In the genomic region with DNA sequence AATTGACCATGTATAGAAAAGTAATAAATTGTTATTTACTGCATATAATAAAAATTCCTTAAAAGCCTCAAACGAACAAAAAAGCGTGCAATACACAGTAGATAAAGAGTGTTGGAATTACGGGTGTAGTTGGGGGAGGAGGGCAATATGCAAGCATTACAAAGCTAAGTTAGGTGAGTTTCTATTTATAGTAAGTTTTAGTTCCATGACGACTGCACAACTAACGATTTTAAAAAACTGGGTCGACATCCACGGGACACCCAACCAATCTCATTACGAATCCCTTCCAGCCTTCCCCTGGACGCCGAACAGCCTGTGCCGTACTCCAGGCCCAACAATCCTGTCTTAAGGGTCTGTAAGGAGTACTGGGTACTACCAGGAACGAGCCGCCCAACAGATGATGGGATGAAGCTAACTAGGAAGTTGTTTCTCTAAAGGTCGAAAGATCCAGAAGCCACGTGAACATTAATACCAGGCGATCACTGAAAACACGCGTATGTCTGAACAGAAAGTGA, we compare ENCODE assay signal across 8 cellular contexts. TPM values are rescaled to one million over a fixed set of nuclear protein-coding genes. Genes with fewer than 3 reads are reported as not detected.
DNase-seq lines count a peak whose midpoint lies in the region; ATAC-seq and TF ChIP-seq lines count a peak whose summit lies in the region.

No MANE protein-coding gene starts in this region.

- H3K4me2 ChIP-seq in OCI-LY7 (ENCODE audit: low read length) (peak overlapping the region; percentile 100), neural progenitor cell (peak overlapping the region; percentile 85)

- H2AFZ ChIP-seq in OCI-LY7 (ENCODE audit: low read length) = peak overlapping the region; percentile 99; the same call in 1 of the 2 replicates
- H2AFZ ChIP-seq in neural progenitor cell (replicated peaks) = peak overlapping the region; percentile 97

- peaks cover 6% of the 10 kb centered on the region for H3K4me1 Mint-ChIP-seq in neural progenitor cell

- H3K9me2 ChIP-seq in OCI-LY7 (ENCODE audit: insufficient read depth, low read length) = no peaks in the 10 kb centered on the region

- ATAC-seq in GM18505 (IDR thresholded peaks at IDR 0.05; ENCODE audit: unreplicated experiment) = peak; percentile 2
- no peak for ATAC-seq in GM21367 (IDR thresholded peaks at IDR 0.05; ENCODE audit: unreplicated experiment)

- POLR2A ChIA-PET in AG04449 (lab: Yijun Ruan, JAX) (no interaction called here), OCI-LY7 (lab: Charles Lee) (interaction anchor here (0.6 to 2.4 kb wide), 5 partner anchors 9 to 1135 kb away, joined by 3 to 8 read pairs (median 3); a partner anchor contains a TSS)

- H3K9me3 Mint-ChIP-seq in neural progenitor cell = no peaks in the 10 kb centered on the region

- H3K27ac ChIP-seq in OCI-LY7 (ENCODE audit: low read depth, low read length, poor library complexity, severe bottlenecking) (peak overlapping the region; percentile 77), neural progenitor cell (no peak overlapping the region)

- H3K36me3 ChIP-seq in OCI-LY7 (ENCODE audit: insufficient read depth, low read length) = peaks cover 46% of the 10 kb centered on the region
- H3K36me3 ChIP-seq in endocrine pancreas (ENCODE audit: control insufficient read depth, insufficient read depth, low read length) = no peaks in the 10 kb centered on the region
- peaks cover 4% of the 10 kb centered on the region for H3K36me3 ChIP-seq in neural progenitor cell

- no peak for DNase-seq in AG04449 (ENCODE audit: low read depth, low spot score)
- DNase-seq in OCI-LY7 (ENCODE audit: low spot score) = no peak
- peak; percentile 8 for DNase-seq in neural progenitor cell (ENCODE audit: low spot score)
- no peak for DNase-seq in NCI-H1417 treated with DMSO at 0.1 percent for 48 hours (lab: John Stamatoyannopoulos, UW)
- no peak for DNase-seq in GM13976 (ENCODE audit: low spot score)

- peak overlapping the region; percentile 77 for H3K4me3 ChIP-seq in AG04449 (ENCODE audit: low read depth, low read length)
- H3K4me3 ChIP-seq in OCI-LY7 (ENCODE audit: low read depth, low read length, poor library complexity, severe bottlenecking) = peak overlapping the region; percentile 93
- peak overlapping the region; percentile 24 for H3K4me3 ChIP-seq in endocrine pancreas (ENCODE audit: control insufficient read depth, insufficient read depth, low read length)
- H3K4me3 ChIP-seq in neural progenitor cell = peak overlapping the region; percentile 80

- CTCF ChIA-PET in AG04449 (lab: Yijun Ruan, JAX) (interaction anchor here (1.2 to 4.9 kb wide), 3 partner anchors 15 to 715 kb away, joined by 3 to 21 read pairs (median 19); no protein-coding TSS in a partner anchor), OCI-LY7 (lab: Charles Lee; ENCODE audit: unreplicated experiment) (no interaction called here)

- in situ Hi-C loops in GM13976 (cut with MboI; ENCODE audit: low sequenced_read_pairs, unreplicated experiment) = loop anchor here (25.0 kb wide), 1 partner anchor 567 kb away; no protein-coding TSS in a partner anchor

- H3K27ac Mint-ChIP-seq in neural progenitor cell = peak overlapping the region; percentile 93

- peaks cover 2% of the 10 kb centered on the region for H3K36me3 Mint-ChIP-seq in neural progenitor cell

- TF ChIP-seq CTCF in AG04449 (IDR thresholded peaks at IDR 0.05; ENCODE audit: insufficient read depth, low read length, missing control alignments) (no peak), OCI-LY7 (conservative IDR thresholded peaks at IDR 0.05; ENCODE audit: low read length) (no peak), neural progenitor cell (IDR thresholded peaks at IDR 0.05) (no peak), GM13976 (IDR thresholded peaks at IDR 0.05; ENCODE audit: borderline replicate concordance, control extremely low read depth, extremely low read depth, insufficient read depth, missing control alignments) (no peak)

- H4K20me1 ChIP-seq in OCI-LY7 (ENCODE audit: insufficient read depth, low read length) (no peaks in the 10 kb centered on the region), neural progenitor cell (ENCODE audit: low read depth) (no peaks in the 10 kb centered on the region)

- no peaks in the 10 kb centered on the region for H3F3A ChIP-seq in neural progenitor cell (ENCODE audit: low read depth)

- H3K27me3 Mint-ChIP-seq in neural progenitor cell (ENCODE audit: insufficient read depth, low read depth) = no peaks in the 10 kb centered on the region

- no TSS peak for BruUV-seq in OCI-LY7 (replicated peaks; lab: Mats Ljungman, UMichigan)

- peaks cover 57% of the 10 kb centered on the region for H3K79me2 ChIP-seq in OCI-LY7 (ENCODE audit: insufficient read depth, low read depth, low read length)
- peaks cover 44% of the 10 kb centered on the region for H3K79me2 ChIP-seq in neural progenitor cell (ENCODE audit: low read depth)

- H3K4me3 Mint-ChIP-seq in neural progenitor cell = peak overlapping the region; percentile 99

- H3K27me3 ChIP-seq in endocrine pancreas (ENCODE audit: control insufficient read depth, insufficient read depth, low read length) = no peaks in the 10 kb centered on the region
- H3K27me3 ChIP-seq in neural progenitor cell = no peaks in the 10 kb centered on the region

- no peaks in the 10 kb centered on the region for H3K9me3 ChIP-seq in OCI-LY7 (ENCODE audit: low read length)
- no peaks in the 10 kb centered on the region for H3K9me3 ChIP-seq in endocrine pancreas (ENCODE audit: control insufficient read depth, low read length)
- no peaks in the 10 kb centered on the region for H3K9me3 ChIP-seq in neural progenitor cell (ENCODE audit: low read depth)

- intact Hi-C loops in OCI-LY7 (cut with micrococcal nuclease; ENCODE audit: unreplicated experiment) = loop anchor here (5.0 kb wide), 4 partner anchors 247 to 872 kb away; a partner anchor contains a TSS

- H3K4me1 ChIP-seq in OCI-LY7 (ENCODE audit: insufficient read depth, low read length, poor library complexity, severe bottlenecking) (peaks cover 27% of the 10 kb centered on the region), endocrine pancreas (ENCODE audit: control insufficient read depth, insufficient read depth, low read length) (no peaks in the 10 kb centered on the region), neural progenitor cell (peaks cover 10% of the 10 kb centered on the region)

- no peak for TF ChIP-seq POLR2A in GM18505 (IDR thresholded peaks at IDR 0.05; ENCODE audit: borderline replicate concordance, extremely low read depth, insufficient read depth, insufficient read length)

- peak overlapping the region; percentile 10 for H3K9ac ChIP-seq in endocrine pancreas (ENCODE audit: control insufficient read depth, insufficient read depth, low read length)
- H3K9ac ChIP-seq in neural progenitor cell = peak overlapping the region; percentile 87

RNA-seq across cellular contexts. Expression of a gene that starts 0.7 kb away (rescaled TPM):
- 58.2 and 61.1 TPM in 2 replicates for total RNA-seq in OCI-LY7 (2014; rRNA removed; shearing (Covaris generic))
- total RNA-seq in OCI-LY7 (2022) (50.9 and 56.8 TPM in 2 replicates), neural progenitor cell (ENCODE audit: low replicate concordance) (15.6 and 33.2 TPM in 2 replicates)

RNA-seq across cellular contexts. Expression of a gene that starts 22.6 kb away (rescaled TPM):
- total RNA-seq in OCI-LY7 (2014; rRNA removed; shearing (Covaris generic)) = not detected in 2 replicates
- total RNA-seq in OCI-LY7 (2022) (not detected in 2 replicates), neural progenitor cell (ENCODE audit: low replicate concordance) (not detected in 2 replicates)

RNA-seq across cellular contexts. Expression of a gene that starts 48.1 kb away (rescaled TPM):
- total RNA-seq in OCI-LY7 (2014; rRNA removed; shearing (Covaris generic)) = not detected in 2 replicates
- total RNA-seq in OCI-LY7 (2022) = not detected in 2 replicates
- total RNA-seq in neural progenitor cell (ENCODE audit: low replicate concordance) = not detected in 2 replicates

Comparison
In these comparisons a context has a peak if more than half of its experiments do, and no peak if none do; other contexts are left out.
1. H3K4me3 ChIP-seq: peak in every context shown above with its lines; median percentile 93 in OCI-LY7; 80 in neural progenitor cell; 77 in AG04449; 24 in endocrine pancreas.